14 cellular contexts compared by ENCODE assay signal in the genomic region with DNA sequence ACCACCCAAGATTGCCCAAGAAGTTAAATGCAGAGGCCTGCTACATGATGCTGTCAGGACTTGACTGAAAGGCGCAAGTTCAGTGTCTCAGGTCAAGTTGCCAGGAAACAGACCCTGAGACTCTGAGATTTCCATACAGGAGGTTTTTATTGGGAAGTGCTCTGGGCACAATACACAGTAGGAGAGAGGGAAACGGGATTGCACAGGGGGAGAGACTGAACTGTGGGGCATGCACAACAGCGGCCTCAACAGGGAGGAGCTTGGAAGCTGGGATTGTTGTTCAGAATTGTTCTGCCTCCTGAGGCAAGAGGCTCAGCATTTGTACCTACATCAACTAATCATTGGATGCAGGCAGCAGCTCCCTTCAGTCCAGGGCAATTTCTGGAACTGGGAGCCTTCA. TPM values are rescaled to one million over a fixed set of nuclear protein-coding genes. Genes with fewer than 3 reads are reported as not detected.
A peak's percentile ranks its signal among the peaks of the same experiment; 100 is the strongest.
DNase-seq lines count a peak whose midpoint lies in the region; ATAC-seq and TF ChIP-seq lines count a peak whose summit lies in the region.
"Had no signal": no experiment of that assay in that cellular context is flagged by ENCODE, and none has a peak within 500 bp of the region (broad histone marks: within the 10 kb centered on the region; RNA-seq: fewer than 3 reads in every experiment).

No MANE protein-coding gene starts in this region.

- intact Hi-C loops in mucosa of descending colon (cut with DNase I, micrococcal nuclease): no loop called here

- ATAC-seq in GM19023 (IDR thresholded peaks at IDR 0.05; ENCODE audit: unreplicated experiment) (no peak), mucosa of descending colon (no peak)
- ATAC-seq: left colon had no signal

- no peak overlapping the region for H3K23ac ChIP-seq in mesendoderm (ENCODE audit: low read length)

- peaks cover 0 to 4% (median 0%) of the 10 kb centered on the region in 11 experiments; a peak in 1 of 22 replicates for H4K20me1 ChIP-seq in BLaER1 treated with 17β-estradiol and CSF1 and Interleukin-3, amounts not matched to agents 10 nM and 100 nM

- peak overlapping the region in 3 of 11 experiments; percentile 14 to 20 (median 15); a peak in 3 of 22 replicates for H3K27ac ChIP-seq in BLaER1 treated with 17β-estradiol and CSF1 and Interleukin-3, amounts not matched to agents 10 nM and 100 nM
- H3K27ac ChIP-seq in HL-60 (replicated peaks) (peak overlapping the region; percentile 77), mesendoderm (ENCODE audit: low read depth, low read length) (no peak overlapping the region)
- H3K27ac ChIP-seq: dorsolateral prefrontal cortex, RWPE1 had no signal

- peak overlapping the region; percentile 85 for H3K18ac ChIP-seq in mesendoderm (ENCODE audit: low read length)

- no peaks in the 10 kb centered on the region for H3K79me1 ChIP-seq in mesendoderm (ENCODE audit: low read length)

- peaks cover under 1 to 87% (median 11%) of the 10 kb centered on the region in 10 experiments; a peak in 17 of 20 replicates for H3K4me1 ChIP-seq in BLaER1 treated with 17β-estradiol and CSF1 and Interleukin-3, amounts not matched to agents 10 nM and 100 nM
- H3K4me1 ChIP-seq in mesendoderm (ENCODE audit: control insufficient read depth, low read depth, low read length): peaks cover 9% of the 10 kb centered on the region
- no peaks in the 10 kb centered on the region for H3K4me1 ChIP-seq in mucosa of descending colon (ENCODE audit: low read depth)

- DNase-seq in HL-60 (ENCODE audit: low read depth in 1 of 2, low spot score in 1 of 2): no peak
- DNase-seq in choroid plexus epithelial cell (ENCODE audit: low read depth): no peak
- DNase-seq in mesendoderm: peak; percentile 40
- no peak for DNase-seq in NCI-H2196 (lab: John Stamatoyannopoulos, UW; ENCODE audit: unreplicated experiment)
- no peak for DNase-seq in anterior cingulate cortex (lab: John Stamatoyannopoulos, UW)
- DNase-seq in mucosa of descending colon: no peak
- DNase-seq: activated CD4-positive, alpha-beta T cell treated with anti-CD3 and anti-CD28 coated beads, Interleukin-2, amount 50 U/mL, for 1 hour; dorsolateral prefrontal cortex; left colon; NCI-H1105; NK-92 treated with Interleukin-12 subunit alpha and Interleukin-12 subunit beta, amount 100 ng/mL, for 24 hours had no signal

- WGBS in mesendoderm (ENCODE audit: extremely low coverage, insufficient coverage, low lambda C conversion rate): no CpG with 5 or more reads among the region's 3 CpGs

- H4K8ac ChIP-seq in mesendoderm (ENCODE audit: low read depth, low read length): no peak overlapping the region

- H3K56ac ChIP-seq in mesendoderm (ENCODE audit: low read length): no peak overlapping the region

- TF ChIP-seq CTCF in HL-60 (IDR thresholded peaks at IDR 0.05; ENCODE audit: insufficient read depth, low read length) (no peak), choroid plexus epithelial cell (conservative IDR thresholded peaks at IDR 0.05; ENCODE audit: low read depth, low read length) (peak; percentile 8), mucosa of descending colon (IDR thresholded peaks at IDR 0.05) (no peak)

- H4K5ac ChIP-seq in mesendoderm (ENCODE audit: low read length): no peak overlapping the region

- no peak overlapping the region for H3K4me3 ChIP-seq in BLaER1 treated with 17β-estradiol and CSF1 and Interleukin-3, amounts not matched to agents 10 nM and 100 nM
- H3K4me3 ChIP-seq in HL-60 (replicated peaks; ENCODE audit: insufficient read depth, low read length): no peak overlapping the region
- H3K4me3 ChIP-seq in choroid plexus epithelial cell (ENCODE audit: low read depth, low read length): no peak overlapping the region
- H3K4me3 ChIP-seq in mesendoderm (ENCODE audit: low read length): no peak overlapping the region
- H3K4me3 ChIP-seq in mucosa of descending colon: no peak overlapping the region
- H3K4me3 ChIP-seq: dorsolateral prefrontal cortex had no signal

- no peaks in the 10 kb centered on the region for H3K9me3 ChIP-seq in BLaER1 treated with 17β-estradiol and CSF1 and Interleukin-3, amounts not matched to agents 10 nM and 100 nM (replicated peaks in 1 of 11)
- H3K9me3 ChIP-seq in mucosa of descending colon: no peaks in the 10 kb centered on the region

- no peak overlapping the region for H2BK15ac ChIP-seq in mesendoderm (replicated peaks; ENCODE audit: low read depth)

- H2AK5ac ChIP-seq in mesendoderm (ENCODE audit: low read length): no peak overlapping the region

- H3K36me3 ChIP-seq in BLaER1 treated with 17β-estradiol and CSF1 and Interleukin-3, amounts not matched to agents 10 nM and 100 nM: peaks cover 0 to 16% (median 0%) of the 10 kb centered on the region in 11 experiments; a peak in 3 of 22 replicates
- no peaks in the 10 kb centered on the region for H3K36me3 ChIP-seq in mesendoderm (ENCODE audit: control insufficient read depth, insufficient read depth, low read length)
- H3K36me3 ChIP-seq in mucosa of descending colon (ENCODE audit: low read depth): no peaks in the 10 kb centered on the region

- H3K4ac ChIP-seq in mesendoderm (ENCODE audit: low read depth, low read length): peak overlapping the region; percentile 38

- no peak overlapping the region for H2BK5ac ChIP-seq in mesendoderm (ENCODE audit: low read length)

- no peak overlapping the region for H3K9ac ChIP-seq in BLaER1 treated with 17β-estradiol and CSF1 and Interleukin-3, amounts not matched to agents 10 nM and 100 nM
- no peak overlapping the region for H3K9ac ChIP-seq in mesendoderm (ENCODE audit: low read length)

- peak overlapping the region in 6 of 11 experiments; percentile 13 to 67 (median 46); a peak in 10 of 22 replicates for H3K4me2 ChIP-seq in BLaER1 treated with 17β-estradiol and CSF1 and Interleukin-3, amounts not matched to agents 10 nM and 100 nM
- no peak overlapping the region for H3K4me2 ChIP-seq in mesendoderm (ENCODE audit: low read length)

- H3K79me2 ChIP-seq in mesendoderm (ENCODE audit: control insufficient read depth, insufficient read depth, low read length): no peaks in the 10 kb centered on the region

- H3K27me3 ChIP-seq in BLaER1 treated with 17β-estradiol and CSF1 and Interleukin-3, amounts not matched to agents 10 nM and 100 nM: 0 out of 22 replicates have a peak, but pooled peaks cover 0 to 5% (median 0%) of the 10 kb centered on the region in 11 experiments
- H3K27me3 ChIP-seq in HL-60 (ENCODE audit: insufficient read depth, poor library complexity, severe bottlenecking) (no peaks in the 10 kb centered on the region), mesendoderm (ENCODE audit: insufficient read depth, low read length, poor library complexity) (no peaks in the 10 kb centered on the region)

- H2BK120ac ChIP-seq in mesendoderm (ENCODE audit: low read depth, low read length): peak overlapping the region; percentile 66

RNA-seq across cellular contexts. Expression of a gene that starts 6.7 kb away (rescaled TPM):
- polyA plus RNA-seq in mesendoderm (2013, experiment 1 of 2): 2.0 TPM
- polyA plus RNA-seq in mesendoderm (2013, experiment 2 of 2): 2.3 TPM
- total RNA-seq in mucosa of descending colon: 1 to 10 TPM in 2 of 3 donors, under 1 TPM in 1; 0.84 to 2.7 (median 2.5) TPM
